In the genomic region with DNA sequence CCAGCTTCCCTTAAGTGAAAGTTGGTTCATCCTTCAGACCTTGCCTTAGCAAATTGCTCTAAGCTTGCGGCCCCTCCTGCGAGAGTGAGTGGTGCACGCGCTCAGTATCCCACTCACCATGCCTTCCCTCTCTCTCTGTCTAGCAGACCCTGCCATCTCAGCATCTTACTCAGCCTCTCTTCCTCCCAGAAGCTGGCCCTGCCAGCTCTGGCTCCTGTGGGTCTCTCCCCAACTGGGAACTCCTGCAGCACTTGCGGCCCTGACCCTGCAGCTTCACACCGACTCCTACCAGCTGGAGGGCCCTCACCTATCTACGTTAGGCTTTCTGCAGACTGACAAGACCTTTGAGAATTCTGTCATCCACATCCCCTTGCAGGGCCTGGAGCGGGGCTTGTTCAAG, we compare ENCODE assay signal across 20 cellular contexts.
DNase-seq lines count a peak whose midpoint lies in the region; ATAC-seq, FAIRE-seq and TF ChIP-seq lines count a peak whose summit lies in the region.
"Had no signal": no experiment of that assay in that cellular context is flagged by ENCODE, and none has a peak within 500 bp of the region (broad histone marks: within the 10 kb centered on the region; RNA-seq: fewer than 3 reads in every experiment).

No MANE protein-coding gene starts in this region.

- no peaks in the 10 kb centered on the region for H3F3A ChIP-seq in neural progenitor cell (ENCODE audit: low read depth)

- H3K36me3 ChIP-seq in endodermal cell (ENCODE audit: control insufficient read depth, insufficient read depth, low read length) = no peaks in the 10 kb centered on the region
- no peaks in the 10 kb centered on the region for H3K36me3 ChIP-seq in neural progenitor cell
- H3K36me3 ChIP-seq: BLaER1, HAP-1 had no signal

- TF ChIP-seq CTCF in endodermal cell (conservative IDR thresholded peaks at IDR 0.05) (no peak), neural progenitor cell (IDR thresholded peaks at IDR 0.05) (no peak)

- H3K27me3 ChIP-seq in endodermal cell (ENCODE audit: control insufficient read depth, insufficient read depth, low read length, poor library complexity, severe bottlenecking) = no peaks in the 10 kb centered on the region
- no peaks in the 10 kb centered on the region for H3K27me3 ChIP-seq in neural progenitor cell
- H3K27me3 ChIP-seq: BLaER1 had no signal

- H4K20me1 ChIP-seq in neural progenitor cell (ENCODE audit: low read depth) = no peaks in the 10 kb centered on the region
- H4K20me1 ChIP-seq: BLaER1 had no signal

- peaks cover 7% of the 10 kb centered on the region for H3K9me3 ChIP-seq in endodermal cell (ENCODE audit: control insufficient read depth, low read length)
- no peaks in the 10 kb centered on the region for H3K9me3 ChIP-seq in neural progenitor cell (ENCODE audit: low read depth)
- H3K9me3 ChIP-seq: BLaER1, Caco-2, HAP-1 had no signal

- H3K4me3 Mint-ChIP-seq in endodermal cell (no peak overlapping the region), neural progenitor cell (no peak overlapping the region)
- no peak overlapping the region for H3K4me3 Mint-ChIP-seq in stimulated activated naive CD8-positive, alpha-beta T cell treated with anti-CD3 and anti-CD28 coated beads, Interleukin-15, amount 100 ng/mL, for 72 hours
- H3K4me3 Mint-ChIP-seq: CD8-positive, alpha-beta memory T cell; HFFc6 had no signal

- no peak overlapping the region for H3K4me3 ChIP-seq in endodermal cell (ENCODE audit: low read length)
- H3K4me3 ChIP-seq in neural progenitor cell = no peak overlapping the region
- H3K4me3 ChIP-seq: BLaER1, HAP-1 had no signal

- H3K27ac ChIP-seq in endodermal cell (ENCODE audit: low read depth, low read length) (no peak overlapping the region), neural progenitor cell (no peak overlapping the region)
- H3K27ac ChIP-seq: 22Rv1, BLaER1, HL-60 had no signal

- H2AFZ ChIP-seq in neural progenitor cell (replicated peaks) = no peak overlapping the region

- H3K79me2 ChIP-seq in neural progenitor cell (ENCODE audit: low read depth) = no peaks in the 10 kb centered on the region

- H3K9me3 Mint-ChIP-seq in endodermal cell = peaks cover 6% of the 10 kb centered on the region
- no peaks in the 10 kb centered on the region for H3K9me3 Mint-ChIP-seq in neural progenitor cell
- peaks cover 0 to 8% of the 10 kb centered on the region in 2 donors for H3K9me3 Mint-ChIP-seq in stimulated activated naive CD8-positive, alpha-beta T cell treated with anti-CD3 and anti-CD28 coated beads, Interleukin-15, amount 100 ng/mL, for 72 hours
- H3K9me3 Mint-ChIP-seq: CD8-positive, alpha-beta memory T cell had no signal

- peak; percentile 65 for FAIRE-seq in urothelium cell line (lab: Jason Lieb, UNC)
- FAIRE-seq: GM12892, GM19239, H1 had no signal

- ATAC-seq in stimulated activated naive CD8-positive, alpha-beta T cell treated with anti-CD3 and anti-CD28 coated beads, Interleukin-15, amount 100 ng/mL, for 72 hours = no peak

- no peak overlapping the region for H3K4me2 ChIP-seq in neural progenitor cell
- H3K4me2 ChIP-seq: BLaER1 had no signal

- H3K36me3 Mint-ChIP-seq in endodermal cell (ENCODE audit: low read depth) = no peaks in the 10 kb centered on the region
- no peaks in the 10 kb centered on the region for H3K36me3 Mint-ChIP-seq in neural progenitor cell
- H3K36me3 Mint-ChIP-seq: CD8-positive, alpha-beta memory T cell had no signal

- H3K27me3 Mint-ChIP-seq in endodermal cell (ENCODE audit: insufficient read depth) = peaks cover 5% of the 10 kb centered on the region
- H3K27me3 Mint-ChIP-seq in neural progenitor cell (ENCODE audit: insufficient read depth, low read depth) = peaks cover 21% of the 10 kb centered on the region
- H3K27me3 Mint-ChIP-seq in stimulated activated naive CD8-positive, alpha-beta T cell treated with anti-CD3 and anti-CD28 coated beads, Interleukin-15, amount 100 ng/mL, for 72 hours = no peaks in the 10 kb centered on the region

- peaks cover 4% of the 10 kb centered on the region for H3K4me1 ChIP-seq in endodermal cell (ENCODE audit: control insufficient read depth, insufficient read depth, low read length)
- no peaks in the 10 kb centered on the region for H3K4me1 ChIP-seq in neural progenitor cell
- H3K4me1 ChIP-seq: BLaER1, Caco-2, HAP-1 had no signal

- H3K9ac ChIP-seq in endodermal cell (ENCODE audit: extremely low read depth, low read length, poor library complexity, severe bottlenecking) = no peak overlapping the region
- no peak overlapping the region for H3K9ac ChIP-seq in neural progenitor cell
- H3K9ac ChIP-seq: BLaER1 had no signal

- H3K27ac Mint-ChIP-seq in endodermal cell = no peak overlapping the region
- H3K27ac Mint-ChIP-seq in neural progenitor cell = peak overlapping the region; percentile 30
- H3K27ac Mint-ChIP-seq in stimulated activated naive CD8-positive, alpha-beta T cell treated with anti-CD3 and anti-CD28 coated beads, Interleukin-15, amount 100 ng/mL, for 72 hours = no peak overlapping the region
- H3K27ac Mint-ChIP-seq: CD8-positive, alpha-beta memory T cell; HFFc6 had no signal

- peak; percentile 41 for DNase-seq in activated CD8-positive, alpha-beta memory T cell treated with anti-CD3 and anti-CD28 coated beads for 24 hours
- DNase-seq in activated CD8-positive, alpha-beta memory T cell treated with anti-CD3 and anti-CD28 coated beads, Interleukin-2, amount 50 U/mL, for 4 hours = no peak
- DNase-seq in endodermal cell (peak; percentile 33), neural progenitor cell (ENCODE audit: low spot score) (no peak), urothelium cell line (ENCODE audit: low spot score) (no peak), activated T-cell treated with anti-CD3 and anti-CD28 coated beads for 4 hours (no peak), NCI-H526 (lab: John Stamatoyannopoulos, UW) (no peak)
- DNase-seq in stimulated activated naive CD8-positive, alpha-beta T cell treated with anti-CD3 and anti-CD28 coated beads, Interleukin-15, amount 100 ng/mL, for 72 hours = no peak
- DNase-seq: Caco-2; CD8-positive, alpha-beta memory T cell; DND-41; GDM1; HFFc6 had no signal

- WGBS in endodermal cell (ENCODE audit: insufficient coverage in 1 of 2, insufficient read length in 1 of 2), 2 experiments = 92 to 93% methylated on average over 4 to 8 of the region's 8 CpGs

- H3K4me1 Mint-ChIP-seq in endodermal cell = peaks cover 17% of the 10 kb centered on the region
- H3K4me1 Mint-ChIP-seq in neural progenitor cell = peaks cover 20% of the 10 kb centered on the region
- no peaks in the 10 kb centered on the region for H3K4me1 Mint-ChIP-seq in stimulated activated naive CD8-positive, alpha-beta T cell treated with anti-CD3 and anti-CD28 coated beads, Interleukin-15, amount 100 ng/mL, for 72 hours
- H3K4me1 Mint-ChIP-seq: CD8-positive, alpha-beta memory T cell had no signal

Comparison
In these comparisons a context has a peak if more than half of its experiments do, and no peak if none do; other contexts are left out.
1. DNase-seq: peak in activated CD8-positive, alpha-beta memory T cell treated with anti-CD3 and anti-CD28 coated beads for 24 hours (single experiment) and endodermal cell (single experiment); none in activated CD8-positive, alpha-beta memory T cell treated with anti-CD3 and anti-CD28 coated beads, Interleukin-2, amount 50 U/mL, for 4 hours (single experiment), neural progenitor cell (single experiment), urothelium cell line (single experiment), stimulated activated naive CD8-positive, alpha-beta T cell treated with anti-CD3 and anti-CD28 coated beads, Interleukin-15, amount 100 ng/mL, for 72 hours (0 of 2), activated T-cell treated with anti-CD3 and anti-CD28 coated beads for 4 hours (single experiment) and NCI-H526 (0 of 2).